In the genomic region with DNA sequence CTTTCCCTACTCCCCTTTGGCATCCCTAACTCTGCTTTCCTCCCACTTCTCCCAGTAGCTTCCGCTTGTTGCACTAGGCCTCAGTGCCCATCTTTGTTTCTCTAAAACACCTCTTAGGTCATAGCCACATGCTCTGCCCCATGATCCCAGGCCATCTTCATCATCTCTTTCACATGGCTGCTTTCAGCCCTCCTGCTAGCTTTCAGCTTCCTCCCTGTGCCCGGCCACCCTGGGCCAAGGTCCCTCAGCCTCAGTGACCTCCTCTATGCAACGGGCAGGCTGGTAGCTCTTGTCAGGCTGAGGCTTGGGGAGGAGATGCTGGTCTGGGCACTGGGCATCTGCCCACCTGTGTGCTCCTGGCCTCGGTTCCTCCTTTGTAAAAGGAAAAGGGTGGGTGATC, we compare ENCODE assay signal across 10 cellular contexts. TPM values are rescaled to one million over a fixed set of nuclear protein-coding genes. Genes with fewer than 3 reads are reported as not detected.
DNase-seq lines count a peak whose midpoint lies in the region; ATAC-seq and TF ChIP-seq lines count a peak whose summit lies in the region.
"Had no signal": no experiment of that assay in that cellular context is flagged by ENCODE, and none has a peak within 500 bp of the region (broad histone marks: within the 10 kb centered on the region; RNA-seq: fewer than 3 reads in every experiment).

No MANE protein-coding gene starts in this region.

- H3K27me3 Mint-ChIP-seq in naive B cell, result no peaks in the 10 kb centered on the region

- ATAC-seq in naive B cell (ENCODE audit: low read depth in 2 of 2) (no peak), HG02970 (IDR thresholded peaks at IDR 0.05; ENCODE audit: low FRiP score, unreplicated experiment) (no peak), HG03521 (IDR thresholded peaks at IDR 0.05; ENCODE audit: unreplicated experiment) (no peak)

- H3K36me3 Mint-ChIP-seq in naive B cell, result peaks cover 0 to 7% of the 10 kb centered on the region in 2 donors

- H3K4me3 Mint-ChIP-seq in naive B cell, result peak overlapping the region; percentile 84 to 99 (median 94)

- no peak for DNase-seq in AG04449 (ENCODE audit: low read depth, low spot score)
- no peak for DNase-seq in naive B cell
- DNase-seq in superior temporal gyrus (ENCODE audit: extremely low spot score), result no peak
- DNase-seq in mesenteric fat pad (ENCODE audit: low spot score), result no peak
- DNase-seq: midbrain, NCI-H2171 had no signal

- H3K27me3 ChIP-seq in HUES48 (ENCODE audit: control insufficient read depth, insufficient read depth, low read length), result no peaks in the 10 kb centered on the region

- H3K4me3 ChIP-seq in AG04449 (ENCODE audit: low read depth, low read length) (peak overlapping the region; percentile 37), HUES48 (ENCODE audit: low read depth, low read length) (peak overlapping the region; percentile 11; the same call in 1 of the 2 replicates)

- H3K4me1 Mint-ChIP-seq in naive B cell, result peaks cover 58 to 77% (median 73%) of the 10 kb centered on the region in 3 donors

- POLR2A ChIA-PET in AG04449 (lab: Yijun Ruan, JAX), result interaction anchor here (0.6 kb wide), 1 partner anchor 28 kb away, joined by 3 read pairs; no protein-coding TSS in a partner anchor

- no peak for TF ChIP-seq CTCF in AG04449 (IDR thresholded peaks at IDR 0.05; ENCODE audit: insufficient read depth, low read length, missing control alignments)

- peaks cover 9% of the 10 kb centered on the region for H3K36me3 ChIP-seq in HUES48 (ENCODE audit: control insufficient read depth, insufficient read depth, low read length)

- H3K9ac ChIP-seq in HUES48 (ENCODE audit: low read depth, low read length), result no peak overlapping the region

- H3K27ac Mint-ChIP-seq in naive B cell, result peak overlapping the region; percentile 64 to 98 (median 92)

- H3K4me1 ChIP-seq in HUES48 (ENCODE audit: control insufficient read depth, insufficient read depth, low read length), result peaks cover 36% of the 10 kb centered on the region

- CTCF ChIA-PET in AG04449 (lab: Yijun Ruan, JAX), result interaction anchor here (1.3 to 2.4 kb wide), 3 partner anchors 8 to 116 kb away, joined by 3 to 11 read pairs (median 5); no protein-coding TSS in a partner anchor

- H3K27ac ChIP-seq in HUES48 (ENCODE audit: low read depth, low read length) (no peak overlapping the region), cingulate gyrus (ENCODE audit: low read depth, low read length) (peak overlapping the region; percentile 83)

- H3K9me3 ChIP-seq in HUES48 (ENCODE audit: control insufficient read depth, insufficient read depth, low read length), result no peaks in the 10 kb centered on the region

- H3K9me3 Mint-ChIP-seq in naive B cell, result no peaks in the 10 kb centered on the region

RNA-seq across cellular contexts. Expression of gene PLEKHO2, which starts 2.3 kb away (rescaled TPM):
- polyA plus RNA-seq in naive B cell (ENCODE audit: low read depth in 6 of 6), result 10 to 100 TPM in 5 of 6 donors, 1 to 10 TPM in 1; 9.7 to 20.7 (median 14.4) TPM
- 87.5 TPM for total RNA-seq in mesenteric fat pad

RNA-seq across cellular contexts. Expression of gene PIF1, which starts 18.5 kb away (rescaled TPM):
- polyA plus RNA-seq in naive B cell (ENCODE audit: low read depth in 6 of 6), result under 1 TPM in 3 of 6 donors, not detected in 3; 0.24 to 0.62 (median 0.45) TPM
- total RNA-seq in mesenteric fat pad, result 1.6 TPM
